14 cellular contexts compared by ENCODE assay signal in genomic region chr14:96888593-96888992, GRCh38.
DNase-seq lines count a peak whose midpoint lies in the region; ATAC-seq and TF ChIP-seq lines count a peak whose summit lies in the region.
"Had no signal": no experiment of that assay in that cellular context is flagged by ENCODE, and none has a peak within 500 bp of the region (broad histone marks: within the 10 kb centered on the region; RNA-seq: fewer than 3 reads in every experiment).

No MANE protein-coding gene starts in this region.

- H3K9me3 ChIP-seq in effector memory CD4-positive, alpha-beta T cell (ENCODE audit: control insufficient read depth, low read length) = no peaks in the 10 kb centered on the region
- H3K9me3 ChIP-seq: gastroesophageal sphincter had no signal

- no peaks in the 10 kb centered on the region for H3K27me3 ChIP-seq in effector memory CD4-positive, alpha-beta T cell (replicated peaks; ENCODE audit: control insufficient read depth, insufficient read depth, low read length, poor library complexity, severe bottlenecking)
- H3K27me3 ChIP-seq: gastroesophageal sphincter had no signal

- H3K27ac ChIP-seq in effector memory CD4-positive, alpha-beta T cell (ENCODE audit: insufficient read depth, low read length, poor library complexity, severe bottlenecking) = no peak overlapping the region
- H3K27ac ChIP-seq: gastroesophageal sphincter had no signal

- H3K27ac Mint-ChIP-seq in glutamatergic neuron (ENCODE audit: unreplicated experiment) = no peak overlapping the region
- no peak overlapping the region for H3K27ac Mint-ChIP-seq in activated T-helper 2 cell treated with anti-CD3 and anti-CD28 coated beads, Interferon-gamma antibody, Interleukin-2, Interleukin-4, amounts not matched to agents 10 μg/mL and 5 μg/mL and 100 μg/mL, durations not matched to agents 14 hours and 24 hours and 36 hours

- no peaks in the 10 kb centered on the region for H3K27me3 Mint-ChIP-seq in glutamatergic neuron (ENCODE audit: unreplicated experiment)
- H3K27me3 Mint-ChIP-seq in activated T-helper 2 cell treated with anti-CD3 and anti-CD28 coated beads, Interferon-gamma antibody, Interleukin-2, Interleukin-4, amounts not matched to agents 10 μg/mL and 5 μg/mL and 100 μg/mL, durations not matched to agents 14 hours and 24 hours and 36 hours (ENCODE audit: low read depth) = no peaks in the 10 kb centered on the region

- no peak for TF ChIP-seq CTCF in glutamatergic neuron (IDR thresholded peaks at IDR 0.05; ENCODE audit: partially characterized antibody, unreplicated experiment)

- peak overlapping the region; percentile 72 for H3K4me3 Mint-ChIP-seq in glutamatergic neuron (ENCODE audit: unreplicated experiment)
- no peak overlapping the region for H3K4me3 Mint-ChIP-seq in activated T-helper 2 cell treated with anti-CD3 and anti-CD28 coated beads, Interferon-gamma antibody, Interleukin-2, Interleukin-4, amounts not matched to agents 10 μg/mL and 5 μg/mL and 100 μg/mL, durations not matched to agents 14 hours and 24 hours and 36 hours (ENCODE audit: low read depth)
- H3K4me3 Mint-ChIP-seq: neural crest cell had no signal

- no peaks in the 10 kb centered on the region for H3K9me3 Mint-ChIP-seq in glutamatergic neuron (ENCODE audit: unreplicated experiment)
- no peaks in the 10 kb centered on the region for H3K9me3 Mint-ChIP-seq in activated T-helper 2 cell treated with anti-CD3 and anti-CD28 coated beads, Interferon-gamma antibody, Interleukin-2, Interleukin-4, amounts not matched to agents 10 μg/mL and 5 μg/mL and 100 μg/mL, durations not matched to agents 14 hours and 24 hours and 36 hours
- H3K9me3 Mint-ChIP-seq: neural crest cell had no signal

- peak; percentile 2 for DNase-seq in M059J (ENCODE audit: low read depth)
- peak; percentile 63 for DNase-seq in NCI-H82 (lab: John Stamatoyannopoulos, UW)
- peak; percentile 24 for DNase-seq in glutamatergic neuron
- no peak for DNase-seq in effector memory CD4-positive, alpha-beta T cell
- DNase-seq in DMS153 (lab: John Stamatoyannopoulos, UW) = no peak
- no peak for DNase-seq in activated T-helper 2 cell treated with anti-CD3 and anti-CD28 coated beads, Interferon-gamma antibody, Interleukin-2, Interleukin-4, amounts not matched to agents 10 μg/mL and 5 μg/mL and 100 μg/mL, durations not matched to agents 14 hours and 24 hours and 36 hours (ENCODE audit: low spot score)
- DNase-seq in COLO829 (ENCODE audit: low spot score) = no peak
- DNase-seq: activated CD4-positive, alpha-beta T cell treated with anti-CD3 and anti-CD28 coated beads, Interleukin-2, amount 50 U/mL, for 4 hours; activated naive CD4-positive, alpha-beta T cell treated with anti-CD3 and anti-CD28 coated beads, Interleukin-2, amount 50 U/mL, for 16 hours; left cardiac atrium; NK-92 treated with Interleukin-12 subunit alpha and Interleukin-12 subunit beta, amount 100 ng/mL, for 24 hours had no signal

- H3K4me1 ChIP-seq in effector memory CD4-positive, alpha-beta T cell (ENCODE audit: control insufficient read depth, insufficient read depth, low read length, poor library complexity, severe bottlenecking) = no peaks in the 10 kb centered on the region
- H3K4me1 ChIP-seq: gastroesophageal sphincter had no signal

- H3K36me3 Mint-ChIP-seq in glutamatergic neuron (ENCODE audit: unreplicated experiment) = peaks cover 4% of the 10 kb centered on the region
- H3K36me3 Mint-ChIP-seq in activated T-helper 2 cell treated with anti-CD3 and anti-CD28 coated beads, Interferon-gamma antibody, Interleukin-2, Interleukin-4, amounts not matched to agents 10 μg/mL and 5 μg/mL and 100 μg/mL, durations not matched to agents 14 hours and 24 hours and 36 hours (ENCODE audit: low read depth) = peaks cover 15% of the 10 kb centered on the region

- H3K4me1 Mint-ChIP-seq in glutamatergic neuron (ENCODE audit: low read depth, unreplicated experiment) = peaks cover 43% of the 10 kb centered on the region
- peaks cover under 1% of the 10 kb centered on the region for H3K4me1 Mint-ChIP-seq in activated T-helper 2 cell treated with anti-CD3 and anti-CD28 coated beads, Interferon-gamma antibody, Interleukin-2, Interleukin-4, amounts not matched to agents 10 μg/mL and 5 μg/mL and 100 μg/mL, durations not matched to agents 14 hours and 24 hours and 36 hours (ENCODE audit: low read depth)

- ATAC-seq in GM19043 (IDR thresholded peaks at IDR 0.05; ENCODE audit: low read depth, unreplicated experiment) = peak; percentile 9
- ATAC-seq: gastroesophageal sphincter, left cardiac atrium had no signal

- no peak overlapping the region for H3K4me3 ChIP-seq in effector memory CD4-positive, alpha-beta T cell (ENCODE audit: insufficient read depth, low read depth, low read length, poor library complexity, severe bottlenecking)
- H3K4me3 ChIP-seq: gastroesophageal sphincter had no signal

- no peaks in the 10 kb centered on the region for H3K36me3 ChIP-seq in effector memory CD4-positive, alpha-beta T cell (ENCODE audit: control insufficient read depth, insufficient read depth, low read length)
- H3K36me3 ChIP-seq: gastroesophageal sphincter had no signal

- intact Hi-C loops in activated T-helper 2 cell treated with anti-CD3 and anti-CD28 coated beads, Interferon-gamma antibody, Interleukin-2, Interleukin-4, amounts not matched to agents 10 μg/mL and 5 μg/mL and 100 μg/mL, durations not matched to agents 14 hours and 24 hours and 36 hours (cut with micrococcal nuclease) = no loop called here

Comparison
In these comparisons a context has a peak if more than half of its experiments do, and no peak if none do; other contexts are left out.
1. DNase-seq: peak in M059J (single experiment), NCI-H82 (single experiment) and glutamatergic neuron (single experiment); none in effector memory CD4-positive, alpha-beta T cell (0 of 3), DMS153 (single experiment), activated T-helper 2 cell treated with anti-CD3 and anti-CD28 coated beads, Interferon-gamma antibody, Interleukin-2, Interleukin-4, amounts not matched to agents 10 μg/mL and 5 μg/mL and 100 μg/mL, durations not matched to agents 14 hours and 24 hours and 36 hours (single experiment) and COLO829 (single experiment).